21 cellular contexts compared by ENCODE assay signal in the genomic region with DNA sequence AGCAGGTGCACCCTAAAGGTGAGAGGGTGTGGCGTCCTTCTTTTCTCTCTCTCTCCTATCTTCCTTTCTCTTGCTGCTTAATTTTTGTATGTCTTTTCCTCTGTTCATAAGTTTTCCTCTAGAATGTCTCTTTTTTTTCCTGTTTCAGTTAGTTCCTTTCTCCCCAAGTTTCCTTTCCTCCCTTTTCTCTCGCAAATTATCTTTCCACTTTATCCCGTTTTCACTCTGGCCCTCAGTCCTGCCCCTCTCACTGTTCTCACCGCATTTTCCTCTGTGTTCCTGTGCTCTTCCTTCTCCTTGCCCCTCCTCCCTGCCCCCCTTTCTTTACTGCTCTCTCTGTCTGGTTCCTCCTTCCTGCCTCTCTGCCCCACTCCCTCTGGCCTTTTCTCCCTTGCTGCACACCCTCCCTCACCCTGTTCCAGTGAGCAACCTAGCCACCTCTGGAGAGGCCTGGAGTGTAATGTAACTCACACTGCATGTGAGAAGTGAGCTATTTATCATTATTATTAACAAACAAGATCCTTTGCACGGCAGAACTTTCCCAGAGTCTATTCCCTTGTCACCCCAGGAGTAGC.
DNase-seq lines count a peak whose midpoint lies in the region; ATAC-seq, FAIRE-seq and TF ChIP-seq lines count a peak whose summit lies in the region.
"Had no signal": no experiment of that assay in that cellular context is flagged by ENCODE, and none has a peak within 500 bp of the region (broad histone marks: within the 10 kb centered on the region; RNA-seq: fewer than 3 reads in every experiment).

No MANE protein-coding gene starts in this region.

- H3K9me3 Mint-ChIP-seq in neural progenitor cell, result no peaks in the 10 kb centered on the region
- H3K9me3 Mint-ChIP-seq: naive thymus-derived CD8-positive, alpha-beta T cell had no signal

- no peak overlapping the region for H3K27ac Mint-ChIP-seq in neural progenitor cell
- H3K27ac Mint-ChIP-seq: activated B cell treated with CpG ODN at 0.5 μM for 24 hours; activated CD8-positive, alpha-beta memory T cell treated with anti-CD3 and anti-CD28 coated beads, Interleukin-2, amount 10 ng/mL, durations not matched to agents 7 days and 5 days had no signal

- H4K20me1 ChIP-seq in K562 (replicated peaks; ENCODE audit: control insufficient read depth, insufficient read depth, low read length) (no peaks in the 10 kb centered on the region), neural progenitor cell (ENCODE audit: low read depth) (no peaks in the 10 kb centered on the region)

- FAIRE-seq in K562 (lab: Jason Lieb, UNC), result no peak
- FAIRE-seq: islet of Langerhans had no signal

- POLR2A ChIA-PET in K562 (lab: Yijun Ruan, JAX), result interaction anchor here (0.6 kb wide), 1 partner anchor 61 kb away, joined by 3 read pairs; no protein-coding TSS in a partner anchor

- 2% methylated on average over 5 of the region's 5 CpGs for WGBS in K562 (ENCODE audit: insufficient coverage, low coverage, missing lambda C conversion rate)
- 24 to 37% methylated on average over 5 of the region's 5 CpGs for WGBS in sigmoid colon, 2 donors

- DNase-seq in GDM1 (lab: John Stamatoyannopoulos, UW) (peak; percentile 37), Kasumi-1 (lab: John Stamatoyannopoulos, UW) (peak; percentile 59 to 69), K562 (ENCODE audit: extremely low read depth in 1 of 4, low spot score in 3 of 4) (no peak), neural progenitor cell (ENCODE audit: low spot score) (no peak), NCI-H1417 (lab: John Stamatoyannopoulos, UW) (no peak), sigmoid colon (no peak)
- DNase-seq in activated CD4-positive, alpha-beta T cell treated with anti-CD3 and anti-CD28 coated beads for 1 hour, result no peak
- DNase-seq: activated B cell treated with CpG ODN at 0.5 μM for 24 hours; activated CD8-positive, alpha-beta memory T cell treated with anti-CD3 and anti-CD28 coated beads, Interleukin-2, amount 10 ng/mL, durations not matched to agents 7 days and 5 days; activated naive CD4-positive, alpha-beta T cell; activated T-cell treated with anti-CD3 and anti-CD28 coated beads, Interleukin-2, amount 50 U/mL, for 48 hours; Calu3; NCI-H1092; NCI-H187; NCI-H526; stimulated activated CD4-positive, alpha-beta T cell treated with anti-CD3 and anti-CD28 coated beads, Interleukin-2, amount 100 ng/mL, for 24 hours; trophoblast cell had no signal

- H3K27me3 ChIP-seq in K562 (ENCODE audit: control insufficient read depth in 2 of 2, insufficient read depth in 2 of 2, low read length in 2 of 2) (peaks cover 26 to 35% of the 10 kb centered on the region in 2 experiments), neural progenitor cell (no peaks in the 10 kb centered on the region), sigmoid colon (peaks cover 0 to 9% (median 0%) of the 10 kb centered on the region in 3 donors)

- ATAC-seq in K562, result 0 out of 3 replicates have a peak, but pooled peaks have one; percentile 26
- ATAC-seq: activated CD8-positive, alpha-beta memory T cell treated with anti-CD3 and anti-CD28 coated beads, Interleukin-2, amount 10 ng/mL, durations not matched to agents 7 days and 5 days; naive thymus-derived CD8-positive, alpha-beta T cell; SK-N-SH treated with all-trans-retinoic acid at 6 μM for 48 hours had no signal

- TF ChIP-seq RAD21 in K562 (CRISPR knock-in tag; conservative IDR thresholded peaks at IDR 0.05 in 1 of 2, IDR thresholded peaks at IDR 0.05 in 1 of 2), result no peak

- no peak for TF ChIP-seq EP300 in K562 (IDR thresholded peaks at IDR 0.05; ENCODE audit: low read length)
- TF ChIP-seq EP300 in sigmoid colon (IDR thresholded peaks at IDR 0.05), result no peak

- H3K36me3 Mint-ChIP-seq in neural progenitor cell, result no peaks in the 10 kb centered on the region
- H3K36me3 Mint-ChIP-seq: activated CD8-positive, alpha-beta memory T cell treated with anti-CD3 and anti-CD28 coated beads, Interleukin-2, amount 10 ng/mL, durations not matched to agents 7 days and 5 days; naive thymus-derived CD8-positive, alpha-beta T cell had no signal

- H3K4me1 ChIP-seq in K562 (replicated peaks in 1 of 2; ENCODE audit: control insufficient read depth in 2 of 2, insufficient read depth in 2 of 2, low read length in 2 of 2) (no peaks in the 10 kb centered on the region; a peak in 1 of 5 replicates), neural progenitor cell (peaks cover 29% of the 10 kb centered on the region), sigmoid colon (no peaks in the 10 kb centered on the region)

- no peak overlapping the region for H3K4me3 Mint-ChIP-seq in neural progenitor cell
- H3K4me3 Mint-ChIP-seq: activated B cell treated with CpG ODN at 0.5 μM for 24 hours; activated CD8-positive, alpha-beta memory T cell treated with anti-CD3 and anti-CD28 coated beads, Interleukin-2, amount 10 ng/mL, durations not matched to agents 7 days and 5 days; naive thymus-derived CD8-positive, alpha-beta T cell had no signal

- no peak overlapping the region for H3K9ac ChIP-seq in K562 (ENCODE audit: insufficient read depth in 1 of 2, low read depth in 2 of 2, low read length in 2 of 2)
- H3K9ac ChIP-seq in neural progenitor cell, result no peak overlapping the region

- H3K36me3 ChIP-seq in K562 (ENCODE audit: control insufficient read depth, insufficient read depth, low read length), result no peaks in the 10 kb centered on the region
- no peaks in the 10 kb centered on the region for H3K36me3 ChIP-seq in neural progenitor cell
- no peaks in the 10 kb centered on the region for H3K36me3 ChIP-seq in sigmoid colon

- H3F3A ChIP-seq in neural progenitor cell (ENCODE audit: low read depth), result no peaks in the 10 kb centered on the region

- no TSS peak for BruUV-seq in K562 (replicated peaks; lab: Mats Ljungman, UMichigan)

- TF ChIP-seq POLR2A in K562 (conservative IDR thresholded peaks at IDR 0.05) (no peak), sigmoid colon (IDR thresholded peaks at IDR 0.05) (no peak)

- H3K79me2 ChIP-seq in K562 (ENCODE audit: control insufficient read depth, insufficient read depth, low read length) (no peaks in the 10 kb centered on the region), neural progenitor cell (ENCODE audit: low read depth) (no peaks in the 10 kb centered on the region)

- peaks cover 20% of the 10 kb centered on the region for H3K4me1 Mint-ChIP-seq in neural progenitor cell
- H3K4me1 Mint-ChIP-seq: activated B cell treated with CpG ODN at 0.5 μM for 24 hours; activated CD8-positive, alpha-beta memory T cell treated with anti-CD3 and anti-CD28 coated beads, Interleukin-2, amount 10 ng/mL, durations not matched to agents 7 days and 5 days had no signal

- no peaks in the 10 kb centered on the region for H3K9me3 ChIP-seq in K562 (replicated peaks; ENCODE audit: control insufficient read depth, insufficient read depth, low read depth, low read length)
- H3K9me3 ChIP-seq in neural progenitor cell (ENCODE audit: low read depth), result no peaks in the 10 kb centered on the region
- H3K9me3 ChIP-seq in sigmoid colon, result no peaks in the 10 kb centered on the region

- peaks cover 2% of the 10 kb centered on the region for H3K27me3 Mint-ChIP-seq in neural progenitor cell (ENCODE audit: insufficient read depth, low read depth)

- H3K4me3 ChIP-seq in K562 (no peak overlapping the region), neural progenitor cell (no peak overlapping the region), sigmoid colon (no peak overlapping the region)

- no peaks in the 10 kb centered on the region for H3K9me1 ChIP-seq in K562 (ENCODE audit: control insufficient read depth, insufficient read depth, low read length)

- H2AFZ ChIP-seq in K562 (ENCODE audit: low read depth, low read length), result no peak overlapping the region
- H2AFZ ChIP-seq in neural progenitor cell (replicated peaks), result no peak overlapping the region

- intact Hi-C loops in K562 (cut with micrococcal nuclease) (no loop called here), sigmoid colon (cut with DNase I) (no loop called here)

- in situ Hi-C loops in K562 (cut with MboI), result no loop called here

- CTCF ChIA-PET in K562 (lab: Yijun Ruan, JAX; ENCODE audit: low intra/inter-chr PET ratio), result no interaction called here

- H3K27ac ChIP-seq in K562 (ENCODE audit: extremely low read depth, low read depth, low read length), result no peak overlapping the region
- H3K27ac ChIP-seq in neural progenitor cell, result no peak overlapping the region
- H3K27ac ChIP-seq in sigmoid colon, result no peak overlapping the region
- H3K27ac ChIP-seq: HL-60 had no signal

- H3K4me2 ChIP-seq in K562 (ENCODE audit: insufficient read depth, low read length) (no peak overlapping the region), neural progenitor cell (peak overlapping the region; percentile 27)

- TF ChIP-seq CTCF in K562 (IDR thresholded peaks at IDR 0.05 in 2 of 3, conservative IDR thresholded peaks at IDR 0.05 in 1 of 3; ENCODE audit: insufficient read depth in 2 of 3, low read depth in 1 of 3, low read length in 3 of 3), result no peak
- TF ChIP-seq CTCF in neural progenitor cell (IDR thresholded peaks at IDR 0.05), result no peak
- TF ChIP-seq CTCF in sigmoid colon (IDR thresholded peaks at IDR 0.05), result no peak

TF ChIP-seq in K562, 482 proteins besides CTCF, POLR2A, EP300 and RAD21:
- TF ChIP-seq U2AF2 (optimal IDR thresholded peaks at IDR 0.05; ENCODE audit: low read depth, low read length) (no peak), MCM7 (IDR thresholded peaks at IDR 0.05) (0 out of 4 replicates have a peak, but pooled peaks of 1 of the 2 experiments have one; percentile 50)
- TF ChIP-seq, protein P1, sequence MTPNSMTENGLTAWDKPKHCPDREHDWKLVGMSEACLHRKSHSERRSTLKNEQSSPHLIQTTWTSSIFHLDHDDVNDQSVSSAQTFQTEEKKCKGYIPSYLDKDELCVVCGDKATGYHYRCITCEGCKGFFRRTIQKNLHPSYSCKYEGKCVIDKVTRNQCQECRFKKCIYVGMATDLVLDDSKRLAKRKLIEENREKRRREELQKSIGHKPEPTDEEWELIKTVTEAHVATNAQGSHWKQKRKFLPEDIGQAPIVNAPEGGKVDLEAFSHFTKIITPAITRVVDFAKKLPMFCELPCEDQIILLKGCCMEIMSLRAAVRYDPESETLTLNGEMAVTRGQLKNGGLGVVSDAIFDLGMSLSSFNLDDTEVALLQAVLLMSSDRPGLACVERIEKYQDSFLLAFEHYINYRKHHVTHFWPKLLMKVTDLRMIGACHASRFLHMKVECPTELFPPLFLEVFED (CRISPR knock-in tag; conservative IDR thresholded peaks at IDR 0.05), result 0 out of 2 replicates have a peak, but pooled peaks have one; percentile 49

Comparison
In these comparisons a context has a peak if more than half of its experiments do, and no peak if none do; other contexts are left out.
1. DNase-seq: peak in GDM1 (single experiment) and Kasumi-1 (2 of 2); none in K562 (0 of 4), neural progenitor cell (single experiment), NCI-H1417 (0 of 3), sigmoid colon (single experiment) and activated CD4-positive, alpha-beta T cell treated with anti-CD3 and anti-CD28 coated beads for 1 hour (single experiment).